In the genomic region with DNA sequence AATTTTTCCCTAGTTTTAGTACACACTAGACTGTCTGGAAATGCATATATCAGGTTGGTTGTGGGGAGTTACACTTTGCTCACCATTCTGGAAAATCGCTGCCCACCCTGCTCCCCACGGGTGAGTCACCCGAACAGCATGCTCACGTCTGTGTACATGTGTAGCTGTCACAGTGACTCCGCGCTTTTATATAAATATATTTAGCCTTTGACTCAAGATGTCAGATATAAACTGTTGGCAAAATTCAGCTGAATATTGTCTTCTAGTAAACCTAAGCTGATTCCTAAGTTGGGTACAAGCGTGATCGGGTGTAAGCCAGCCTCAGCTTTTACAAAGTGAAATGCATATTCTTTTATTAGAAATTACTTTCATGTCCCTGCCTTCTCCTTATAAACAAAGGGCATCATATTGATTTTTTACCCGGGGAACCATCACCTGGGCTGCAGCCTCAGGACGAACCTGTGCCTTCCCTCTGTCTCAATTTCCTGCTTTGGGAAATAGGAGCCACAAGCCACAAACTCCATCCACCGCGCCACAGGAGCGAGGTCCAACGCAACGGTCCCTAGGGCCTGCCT, we compare ENCODE assay signal across 2 cellular contexts.
TF ChIP-seq lines count a peak whose summit lies in the region.

No MANE protein-coding gene starts in this region.

TF ChIP-seq in IMR-90, 13 proteins besides CTCF, POLR2A, EP300 and RAD21:
- TF ChIP-seq, protein P1, sequence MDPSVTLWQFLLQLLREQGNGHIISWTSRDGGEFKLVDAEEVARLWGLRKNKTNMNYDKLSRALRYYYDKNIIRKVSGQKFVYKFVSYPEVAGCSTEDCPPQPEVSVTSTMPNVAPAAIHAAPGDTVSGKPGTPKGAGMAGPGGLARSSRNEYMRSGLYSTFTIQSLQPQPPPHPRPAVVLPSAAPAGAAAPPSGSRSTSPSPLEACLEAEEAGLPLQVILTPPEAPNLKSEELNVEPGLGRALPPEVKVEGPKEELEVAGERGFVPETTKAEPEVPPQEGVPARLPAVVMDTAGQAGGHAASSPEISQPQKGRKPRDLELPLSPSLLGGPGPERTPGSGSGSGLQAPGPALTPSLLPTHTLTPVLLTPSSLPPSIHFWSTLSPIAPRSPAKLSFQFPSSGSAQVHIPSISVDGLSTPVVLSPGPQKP (IDR thresholded peaks at IDR 0.05; ENCODE audit: borderline replicate concordance, low read depth, low read length): no peak
- TF ChIP-seq MAFK (IDR thresholded peaks at IDR 0.05; ENCODE audit: low read depth, low read length): peak; percentile 78
- TF ChIP-seq RFX5 (IDR thresholded peaks at IDR 0.05; ENCODE audit: low read depth, low read length): no peak
- TF ChIP-seq FOS (IDR thresholded peaks at IDR 0.05; ENCODE audit: low read depth, low read length): peak; percentile 92
- peak; percentile 74; the same call in 1 of the 2 replicates for TF ChIP-seq MXI1 (IDR thresholded peaks at IDR 0.05; ENCODE audit: borderline replicate concordance, low read depth, low read length)
- TF ChIP-seq NFE2L2 (IDR thresholded peaks at IDR 0.05; ENCODE audit: low read depth, low read length): peak; percentile 99
- TF ChIP-seq BHLHE40 (IDR thresholded peaks at IDR 0.05; ENCODE audit: low read depth, low read length): no peak
- TF ChIP-seq MAZ (IDR thresholded peaks at IDR 0.05; ENCODE audit: borderline replicate concordance, low read depth, low read length): no peak; the same call in 1 of the 2 replicates

TF ChIP-seq in liver, 16 proteins besides CTCF, POLR2A, EP300 and RAD21 (continued from another document):
- no peak for TF ChIP-seq GABPA (IDR thresholded peaks at IDR 0.05 in 1 of 2, conservative IDR thresholded peaks at IDR 0.05 in 1 of 2)
- no peak for TF ChIP-seq SP1 (IDR thresholded peaks at IDR 0.05)
- TF ChIP-seq TAF1 (conservative IDR thresholded peaks at IDR 0.05): no peak
- no peak for TF ChIP-seq RXRA (IDR thresholded peaks at IDR 0.05)
- TF ChIP-seq, protein P2, sequence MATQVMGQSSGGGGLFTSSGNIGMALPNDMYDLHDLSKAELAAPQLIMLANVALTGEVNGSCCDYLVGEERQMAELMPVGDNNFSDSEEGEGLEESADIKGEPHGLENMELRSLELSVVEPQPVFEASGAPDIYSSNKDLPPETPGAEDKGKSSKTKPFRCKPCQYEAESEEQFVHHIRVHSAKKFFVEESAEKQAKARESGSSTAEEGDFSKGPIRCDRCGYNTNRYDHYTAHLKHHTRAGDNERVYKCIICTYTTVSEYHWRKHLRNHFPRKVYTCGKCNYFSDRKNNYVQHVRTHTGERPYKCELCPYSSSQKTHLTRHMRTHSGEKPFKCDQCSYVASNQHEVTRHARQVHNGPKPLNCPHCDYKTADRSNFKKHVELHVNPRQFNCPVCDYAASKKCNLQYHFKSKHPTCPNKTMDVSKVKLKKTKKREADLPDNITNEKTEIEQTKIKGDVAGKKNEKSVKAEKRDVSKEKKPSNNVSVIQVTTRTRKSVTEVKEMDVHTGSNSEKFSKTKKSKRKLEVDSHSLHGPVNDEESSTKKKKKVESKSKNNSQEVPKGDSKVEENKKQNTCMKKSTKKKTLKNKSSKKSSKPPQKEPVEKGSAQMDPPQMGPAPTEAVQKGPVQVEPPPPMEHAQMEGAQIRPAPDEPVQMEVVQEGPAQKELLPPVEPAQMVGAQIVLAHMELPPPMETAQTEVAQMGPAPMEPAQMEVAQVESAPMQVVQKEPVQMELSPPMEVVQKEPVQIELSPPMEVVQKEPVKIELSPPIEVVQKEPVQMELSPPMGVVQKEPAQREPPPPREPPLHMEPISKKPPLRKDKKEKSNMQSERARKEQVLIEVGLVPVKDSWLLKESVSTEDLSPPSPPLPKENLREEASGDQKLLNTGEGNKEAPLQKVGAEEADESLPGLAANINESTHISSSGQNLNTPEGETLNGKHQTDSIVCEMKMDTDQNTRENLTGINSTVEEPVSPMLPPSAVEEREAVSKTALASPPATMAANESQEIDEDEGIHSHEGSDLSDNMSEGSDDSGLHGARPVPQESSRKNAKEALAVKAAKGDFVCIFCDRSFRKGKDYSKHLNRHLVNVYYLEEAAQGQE (IDR thresholded peaks at IDR 0.05): no peak
- TF ChIP-seq, protein P3, sequence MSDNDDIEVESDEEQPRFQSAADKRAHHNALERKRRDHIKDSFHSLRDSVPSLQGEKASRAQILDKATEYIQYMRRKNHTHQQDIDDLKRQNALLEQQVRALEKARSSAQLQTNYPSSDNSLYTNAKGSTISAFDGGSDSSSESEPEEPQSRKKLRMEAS (IDR thresholded peaks at IDR 0.05): no peak
- TF ChIP-seq, protein P4, sequence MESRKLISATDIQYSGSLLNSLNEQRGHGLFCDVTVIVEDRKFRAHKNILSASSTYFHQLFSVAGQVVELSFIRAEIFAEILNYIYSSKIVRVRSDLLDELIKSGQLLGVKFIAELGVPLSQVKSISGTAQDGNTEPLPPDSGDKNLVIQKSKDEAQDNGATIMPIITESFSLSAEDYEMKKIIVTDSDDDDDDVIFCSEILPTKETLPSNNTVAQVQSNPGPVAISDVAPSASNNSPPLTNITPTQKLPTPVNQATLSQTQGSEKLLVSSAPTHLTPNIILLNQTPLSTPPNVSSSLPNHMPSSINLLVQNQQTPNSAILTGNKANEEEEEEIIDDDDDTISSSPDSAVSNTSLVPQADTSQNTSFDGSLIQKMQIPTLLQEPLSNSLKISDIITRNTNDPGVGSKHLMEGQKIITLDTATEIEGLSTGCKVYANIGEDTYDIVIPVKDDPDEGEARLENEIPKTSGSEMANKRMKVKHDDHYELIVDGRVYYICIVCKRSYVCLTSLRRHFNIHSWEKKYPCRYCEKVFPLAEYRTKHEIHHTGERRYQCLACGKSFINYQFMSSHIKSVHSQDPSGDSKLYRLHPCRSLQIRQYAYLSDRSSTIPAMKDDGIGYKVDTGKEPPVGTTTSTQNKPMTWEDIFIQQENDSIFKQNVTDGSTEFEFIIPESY (IDR thresholded peaks at IDR 0.05): no peak
- TF ChIP-seq JUND (IDR thresholded peaks at IDR 0.05): no peak
- TF ChIP-seq EGR1 (IDR thresholded peaks at IDR 0.05; ENCODE audit: low read depth in 2 of 2): no peak
- no peak for TF ChIP-seq NR2F2 (IDR thresholded peaks at IDR 0.05)
- TF ChIP-seq FOXA2 (IDR thresholded peaks at IDR 0.05): no peak
- no peak for TF ChIP-seq FOXA1 (IDR thresholded peaks at IDR 0.05)
